Comparison of ENCODE assay signal across 24 cellular contexts in the genomic region with DNA sequence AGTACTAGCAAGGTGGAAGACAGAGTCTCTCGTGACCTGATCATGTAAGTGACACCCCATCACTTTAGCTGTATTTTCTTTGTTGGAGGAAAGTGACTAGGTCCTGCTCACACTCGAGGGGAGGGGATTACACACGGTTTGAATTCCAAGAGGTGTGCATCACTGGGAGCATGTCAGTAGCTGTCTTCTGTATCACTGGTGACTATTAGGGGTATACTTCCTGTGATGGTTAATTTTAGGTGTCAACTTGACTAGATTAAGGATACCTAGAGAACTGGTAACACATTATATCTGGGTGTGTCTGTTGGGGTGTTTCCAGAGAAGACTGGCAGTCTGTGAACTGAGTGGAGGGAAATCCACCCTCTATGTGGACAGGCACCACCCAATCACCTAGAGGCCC. TPM values are rescaled to one million over a fixed set of nuclear protein-coding genes. Genes with fewer than 3 reads are reported as not detected.
"Had no signal": no experiment of that assay in that cellular context is flagged by ENCODE, and none has a peak within 500 bp of the region (broad histone marks: within the 10 kb centered on the region; RNA-seq: fewer than 3 reads in every experiment).

No MANE protein-coding gene starts in this region.

- FAIRE-seq: RCC 7860 had no signal

- H3K27ac ChIP-seq: HL-60, RWPE1, SJSA1, SK-N-MC had no signal

- H3K9me3 ChIP-seq: MG63 had no signal

- ATAC-seq: Right ventricle myocardium inferior had no signal

- H3K27me3 ChIP-seq: MG63, SJSA1 had no signal

- H3K36me3 ChIP-seq: MG63, SJSA1 had no signal

- H3K4me1 ChIP-seq: SJSA1 had no signal

- DNase-seq: Karpas-422, KG1, MG63, NCI-H1092, NCI-H1105 treated with DMSO at 0.1 percent for 48 hours, NCI-H1417 treated with DMSO at 0.1 percent for 48 hours, NCI-H146, NCI-H187, NCI-H2029, NCI-H2081 treated with DMSO at 0.1 percent for 48 hours, NCI-H2171, NCI-H226, NCI-H446, NCI-H510A, NCI-H524 treated with DMSO at 0.1 percent for 48 hours, NCI-H69, NCI-H774, SHP77 treated with DMSO at 0.1 percent for 48 hours had no signal

- H3K4me3 ChIP-seq: MG63, SJSA1, SK-N-MC had no signal

RNA-seq across cellular contexts. Expression of gene FOXD1, which starts 22.5 kb away (rescaled TPM):
- total RNA-seq: Right ventricle myocardium inferior had no signal
